In genomic region chr22:27195516-27195915, GRCh38 we compare ENCODE assay signal across 23 cellular contexts.
"Had no signal": no experiment of that assay in that cellular context is flagged by ENCODE, and none has a peak within 500 bp of the region (broad histone marks: within the 10 kb centered on the region; RNA-seq: fewer than 3 reads in every experiment).

No MANE protein-coding gene starts in this region.

- H3K4me3 ChIP-seq: cardiac muscle cell, pancreas, suprapubic skin had no signal

- FAIRE-seq: kidney, pancreas had no signal

- H3K4me1 Mint-ChIP-seq: naive thymus-derived CD8-positive, alpha-beta T cell; T-helper 17 cell had no signal

- H3K27me3 ChIP-seq: cardiac muscle cell, neutrophil, pancreas had no signal

- H3K4me1 ChIP-seq: foreskin keratinocyte, pancreas had no signal

- H3K27ac ChIP-seq: cardiac muscle cell, foreskin keratinocyte, neutrophil, pancreas, suprapubic skin, VCaP had no signal

- DNase-seq: activated CD4-positive, CD25-positive, alpha-beta regulatory T cell treated with anti-CD3 and anti-CD28 coated beads, Interleukin-2, amount 50 U/mL, for 72 hours; activated CD8-positive, alpha-beta memory T cell treated with anti-CD3 and anti-CD28 coated beads for 24 hours; activated CD8-positive, alpha-beta memory T cell treated with anti-CD3 and anti-CD28 coated beads, Interleukin-2, amount 50 U/mL, for 48 hours; activated gamma-delta T cell treated with Interleukin-2 at 50 U/mL for 16 hours; activated T-cell treated with anti-CD3 and anti-CD28 coated beads, Interleukin-2, amount 50 U/mL, for 72 hours; foreskin keratinocyte; glutamatergic neuron; kidney; mammary epithelial cell; naive thymus-derived CD8-positive, alpha-beta T cell; pancreas; stimulated activated CD4-positive, alpha-beta T cell treated with anti-CD3 and anti-CD28 coated beads, Interleukin-12 subunit alpha, Interleukin-12 subunit beta, amount 100 ng/mL, for 4 hours; stimulated activated CD4-positive, alpha-beta T cell treated with anti-CD3 and anti-CD28 coated beads, Interleukin-1b, Interleukin-23, amount 100 ng/mL, for 48 hours; stimulated activated CD8-positive, alpha-beta memory T cell treated with anti-CD3 and anti-CD28 coated beads, Interleukin-4, amount 100 ng/mL, for 48 hours; stimulated activated naive CD4-positive, alpha-beta T cell treated with Interleukin-2 at 50 U/mL for 16 hours; T-helper 17 cell had no signal

- H3K36me3 ChIP-seq: cardiac muscle cell, neutrophil, pancreas, suprapubic skin had no signal

- H3K9me3 ChIP-seq: neutrophil, pancreas, suprapubic skin had no signal

- ATAC-seq: activated T-cell treated with anti-CD3 and anti-CD28 coated beads, Interleukin-2, amount 50 U/mL, for 72 hours; left lobe of liver; naive thymus-derived CD8-positive, alpha-beta T cell; pancreas; T-helper 17 cell had no signal

- H3K36me3 Mint-ChIP-seq: activated naive CD8-positive, alpha-beta T cell had no signal

- H3K27ac Mint-ChIP-seq: activated naive CD8-positive, alpha-beta T cell; activated T-cell treated with anti-CD3 and anti-CD28 coated beads, Interleukin-2, amount 50 U/mL, for 72 hours; naive thymus-derived CD8-positive, alpha-beta T cell; T-helper 17 cell had no signal

- H3K4me3 Mint-ChIP-seq: activated naive CD8-positive, alpha-beta T cell; activated T-cell treated with anti-CD3 and anti-CD28 coated beads, Interleukin-2, amount 50 U/mL, for 72 hours; naive thymus-derived CD8-positive, alpha-beta T cell; T-helper 17 cell; type B pancreatic cell had no signal
